Comparison of ENCODE assay signal across 1 cellular context in the genomic region with DNA sequence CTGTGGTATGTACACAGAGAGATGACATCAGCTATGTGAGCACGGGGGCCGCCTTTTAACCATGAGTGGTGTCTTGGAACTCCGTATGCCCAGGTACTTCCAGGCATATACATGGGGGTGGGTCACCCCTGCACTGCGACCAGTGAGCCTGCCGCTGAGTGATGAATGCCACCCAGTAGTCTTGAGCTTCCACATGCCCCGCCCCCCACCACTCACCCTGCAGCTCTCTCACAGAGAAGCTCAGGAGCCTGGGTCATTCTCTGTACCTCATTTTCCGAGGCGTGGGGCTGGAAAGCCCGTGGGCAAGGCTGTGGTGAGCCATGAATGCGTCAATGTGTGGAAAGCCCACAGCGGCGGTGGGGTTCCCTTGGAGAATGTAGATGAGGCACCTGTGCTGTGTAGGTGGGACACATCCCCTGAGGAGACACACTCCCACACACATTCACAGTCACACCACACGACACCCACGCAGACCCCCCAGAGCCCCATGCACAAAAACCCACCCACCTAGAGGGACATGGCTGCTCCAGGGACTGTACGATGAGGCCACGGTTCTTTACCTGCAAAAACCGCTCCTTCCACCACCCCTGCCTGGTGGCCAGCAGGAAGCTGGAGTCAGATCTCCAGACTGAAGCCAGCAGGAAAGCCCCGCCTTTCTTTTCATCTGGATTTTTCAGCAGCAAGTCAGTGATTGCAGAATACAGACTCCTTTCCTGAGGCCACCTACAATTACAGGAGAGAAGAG.
TF ChIP-seq lines count a peak whose summit lies in the region.

No MANE protein-coding gene starts in this region.

TF ChIP-seq in WTC11, 78 proteins besides CTCF, POLR2A, EP300 and RAD21 (continued from another document):
- TF ChIP-seq ZNF512 (CRISPR knock-in tag; IDR thresholded peaks at IDR 0.05; ENCODE audit: borderline replicate concordance) (no peak), JUN (CRISPR knock-in tag; IDR thresholded peaks at IDR 0.05) (no peak), FOXP4 (CRISPR knock-in tag; IDR thresholded peaks at IDR 0.05) (no peak)
- TF ChIP-seq, protein P1, sequence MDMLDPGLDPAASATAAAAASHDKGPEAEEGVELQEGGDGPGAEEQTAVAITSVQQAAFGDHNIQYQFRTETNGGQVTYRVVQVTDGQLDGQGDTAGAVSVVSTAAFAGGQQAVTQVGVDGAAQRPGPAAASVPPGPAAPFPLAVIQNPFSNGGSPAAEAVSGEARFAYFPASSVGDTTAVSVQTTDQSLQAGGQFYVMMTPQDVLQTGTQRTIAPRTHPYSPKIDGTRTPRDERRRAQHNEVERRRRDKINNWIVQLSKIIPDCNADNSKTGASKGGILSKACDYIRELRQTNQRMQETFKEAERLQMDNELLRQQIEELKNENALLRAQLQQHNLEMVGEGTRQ (CRISPR knock-in tag; IDR thresholded peaks at IDR 0.05) = no peak
